Comparison of ENCODE assay signal across 14 cellular contexts in the genomic region with DNA sequence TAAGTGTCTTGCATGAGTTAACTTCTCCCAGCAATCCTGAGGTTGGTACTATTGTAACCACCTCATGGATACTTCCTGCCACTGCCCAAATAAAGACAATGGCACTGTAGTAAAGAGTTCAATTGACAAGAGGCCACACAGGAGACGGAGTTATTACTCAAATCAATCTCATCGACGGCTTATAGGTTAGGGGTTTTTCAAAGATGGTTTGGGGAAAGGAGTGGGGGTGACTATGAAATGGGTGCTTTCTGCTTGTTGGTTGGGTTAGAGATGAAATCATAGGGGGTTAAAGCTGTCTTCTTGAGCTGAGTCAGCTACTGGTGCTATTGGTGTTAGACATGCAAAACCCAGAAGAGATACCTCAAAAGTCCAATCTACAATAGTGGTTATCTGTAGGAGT.
DNase-seq lines count a peak whose midpoint lies in the region; ATAC-seq and TF ChIP-seq lines count a peak whose summit lies in the region.
"Had no signal": no experiment of that assay in that cellular context is flagged by ENCODE, and none has a peak within 500 bp of the region (broad histone marks: within the 10 kb centered on the region; RNA-seq: fewer than 3 reads in every experiment).

No MANE protein-coding gene starts in this region.

- ATAC-seq in GM18907 (IDR thresholded peaks at IDR 0.05; ENCODE audit: unreplicated experiment) (peak; percentile 88), HG02610 (IDR thresholded peaks at IDR 0.05; ENCODE audit: unreplicated experiment) (peak; percentile 88), HG03196 (IDR thresholded peaks at IDR 0.05; ENCODE audit: unreplicated experiment) (peak; percentile 66), HG03280 (IDR thresholded peaks at IDR 0.05; ENCODE audit: unreplicated experiment) (no peak)
- peak; percentile 54 for ATAC-seq in stimulated activated memory B cell treated with anti-CD40 and anti-IgM and Interleukin-4, amounts not matched to agents 10 μg/mL and 1 μg/mL and 100 μg/mL, for 72 hours
- no peak for ATAC-seq in activated CD8-positive, alpha-beta T cell treated with anti-CD3 and anti-CD28 coated beads for 36 hours
- ATAC-seq: left lobe of liver had no signal

- no peaks in the 10 kb centered on the region for H3K9me3 Mint-ChIP-seq in stimulated activated memory B cell treated with anti-CD40 and anti-IgM and Interleukin-4, amounts not matched to agents 10 μg/mL and 1 μg/mL and 100 μg/mL, for 72 hours
- H3K9me3 Mint-ChIP-seq in activated CD8-positive, alpha-beta T cell treated with anti-CD3 and anti-CD28 coated beads for 36 hours = no peaks in the 10 kb centered on the region

- H3K27ac Mint-ChIP-seq in stimulated activated memory B cell treated with anti-CD40 and anti-IgM and Interleukin-4, amounts not matched to agents 10 μg/mL and 1 μg/mL and 100 μg/mL, for 72 hours = no peak overlapping the region
- H3K27ac Mint-ChIP-seq in activated CD8-positive, alpha-beta T cell treated with anti-CD3 and anti-CD28 coated beads for 36 hours = no peak overlapping the region

- intact Hi-C loops in activated CD8-positive, alpha-beta T cell treated with anti-CD3 and anti-CD28 coated beads for 36 hours (cut with micrococcal nuclease) = no loop called here

- CTCF ChIA-PET in activated CD8-positive, alpha-beta T cell treated with anti-CD3 and anti-CD28 coated beads for 36 hours (lab: Charles Lee) = no interaction called here

- POLR2A ChIA-PET in activated CD8-positive, alpha-beta T cell treated with anti-CD3 and anti-CD28 coated beads for 36 hours (lab: Charles Lee) = no interaction called here

- peaks cover 17% of the 10 kb centered on the region for H3K4me1 Mint-ChIP-seq in stimulated activated memory B cell treated with anti-CD40 and anti-IgM and Interleukin-4, amounts not matched to agents 10 μg/mL and 1 μg/mL and 100 μg/mL, for 72 hours
- H3K4me1 Mint-ChIP-seq in activated CD8-positive, alpha-beta T cell treated with anti-CD3 and anti-CD28 coated beads for 36 hours (ENCODE audit: low read depth) = no peaks in the 10 kb centered on the region

- TF ChIP-seq CTCF in activated CD8-positive, alpha-beta T cell treated with anti-CD3 and anti-CD28 coated beads for 36 hours (IDR thresholded peaks at IDR 0.05) = no peak

- H3K36me3 Mint-ChIP-seq in stimulated activated memory B cell treated with anti-CD40 and anti-IgM and Interleukin-4, amounts not matched to agents 10 μg/mL and 1 μg/mL and 100 μg/mL, for 72 hours = no peaks in the 10 kb centered on the region
- no peaks in the 10 kb centered on the region for H3K36me3 Mint-ChIP-seq in activated CD8-positive, alpha-beta T cell treated with anti-CD3 and anti-CD28 coated beads for 36 hours (ENCODE audit: low read depth)

- H3K27me3 Mint-ChIP-seq in stimulated activated memory B cell treated with anti-CD40 and anti-IgM and Interleukin-4, amounts not matched to agents 10 μg/mL and 1 μg/mL and 100 μg/mL, for 72 hours = peaks cover 11% of the 10 kb centered on the region
- peaks cover 3% of the 10 kb centered on the region for H3K27me3 Mint-ChIP-seq in activated CD8-positive, alpha-beta T cell treated with anti-CD3 and anti-CD28 coated beads for 36 hours

- no peak for DNase-seq in activated CD8-positive, alpha-beta T cell treated with anti-CD3 and anti-CD28 coated beads for 36 hours
- DNase-seq in NOMO-1 treated with dmso at 0.1 percent for 144 hours (lab: John Stamatoyannopoulos, UW; ENCODE audit: unreplicated experiment) = no peak
- DNase-seq: activated gamma-delta T cell treated with Interleukin-2 at 50 U/mL for 16 hours, adrenal gland, glutamatergic neuron, NCI-H1417, NCI-H2171, Right ventricle myocardium superior had no signal

- no peak overlapping the region for H3K4me3 Mint-ChIP-seq in stimulated activated memory B cell treated with anti-CD40 and anti-IgM and Interleukin-4, amounts not matched to agents 10 μg/mL and 1 μg/mL and 100 μg/mL, for 72 hours
- H3K4me3 Mint-ChIP-seq in activated CD8-positive, alpha-beta T cell treated with anti-CD3 and anti-CD28 coated beads for 36 hours = no peak overlapping the region

Comparison
In these comparisons a context has a peak if more than half of its experiments do, and no peak if none do; other contexts are left out.
1. ATAC-seq: peak in GM18907 (single experiment), HG02610 (single experiment), HG03196 (single experiment) and stimulated activated memory B cell treated with anti-CD40 and anti-IgM and Interleukin-4, amounts not matched to agents 10 μg/mL and 1 μg/mL and 100 μg/mL, for 72 hours (single experiment); none in activated CD8-positive, alpha-beta T cell treated with anti-CD3 and anti-CD28 coated beads for 36 hours (single experiment) and HG03280 (single experiment).